25 cellular contexts compared by ENCODE assay signal in genomic region chr2:18423636-18424035, GRCh38.
"Had no signal": no experiment of that assay in that cellular context is flagged by ENCODE, and none has a peak within 500 bp of the region (broad histone marks: within the 10 kb centered on the region; RNA-seq: fewer than 3 reads in every experiment).

No MANE protein-coding gene starts in this region.

- H3K36me3 ChIP-seq: left lung, lower lobe of right lung, pancreas, prostate gland, tibial nerve, uterus had no signal

- ATAC-seq: left colon; left lung; lower lobe of right lung; naive thymus-derived CD8-positive, alpha-beta T cell; pancreas; right cardiac atrium; sciatic nerve; stimulated activated effector memory CD8-positive, alpha-beta T cell treated with anti-CD3 and anti-CD28 coated beads, Interleukin-12 subunit alpha, Interleukin-12 subunit beta, amount 100 ng/mL, for 72 hours; stimulated activated naive CD8-positive, alpha-beta T cell treated with anti-CD3 and anti-CD28 coated beads, Interleukin-15, amount 100 ng/mL, for 72 hours had no signal

- H3K4me3 ChIP-seq: left lung, lower lobe of right lung, pancreas, prostate gland, skin epidermis, tibial nerve, uterus had no signal

- H3K4me1 ChIP-seq: left lung, lower lobe of right lung, pancreas, prostate gland, tibial nerve, uterus had no signal

- H3K9me3 ChIP-seq: left lung, lower lobe of right lung, pancreas, prostate gland, tibial nerve, uterus had no signal

- H3K27ac ChIP-seq: lower lobe of right lung, pancreas, prostate gland, skin epidermis, tibial nerve, uterus had no signal

- DNase-seq: kidney; left colon; left lung; lower lobe of right lung; mammary epithelial cell; mesenchymal stem cell; naive thymus-derived CD8-positive, alpha-beta T cell; nucleus accumbens; pancreas; posterior cingulate gyrus; retina; right cardiac atrium; stimulated activated CD4-positive, alpha-beta T cell treated with anti-CD3 and anti-CD28 coated beads, Interleukin-12 subunit alpha, Interleukin-12 subunit beta, amount 100 ng/mL, for 4 hours; stimulated activated CD4-positive, alpha-beta T cell treated with anti-CD3 and anti-CD28 coated beads, Interleukin-15, amount 100 ng/mL, for 24 hours; stimulated activated CD4-positive, alpha-beta T cell treated with anti-CD3 and anti-CD28 coated beads, Interleukin-2, amount 100 ng/mL, for 24 hours; stimulated activated CD4-positive, alpha-beta T cell treated with anti-CD3 and anti-CD28 coated beads, Interleukin-4, amount 100 ng/mL, for 24 hours; stimulated activated naive CD4-positive, alpha-beta T cell treated with Interleukin-2 at 50 U/mL for 16 hours; stimulated activated naive CD8-positive, alpha-beta T cell treated with anti-CD3 and anti-CD28 coated beads, Interleukin-15, amount 100 ng/mL, for 72 hours; substantia nigra; uterus had no signal

- H3K27me3 ChIP-seq: left lung, pancreas, tibial nerve, uterus had no signal
